1 cellular context compared by ENCODE assay signal in the genomic region with DNA sequence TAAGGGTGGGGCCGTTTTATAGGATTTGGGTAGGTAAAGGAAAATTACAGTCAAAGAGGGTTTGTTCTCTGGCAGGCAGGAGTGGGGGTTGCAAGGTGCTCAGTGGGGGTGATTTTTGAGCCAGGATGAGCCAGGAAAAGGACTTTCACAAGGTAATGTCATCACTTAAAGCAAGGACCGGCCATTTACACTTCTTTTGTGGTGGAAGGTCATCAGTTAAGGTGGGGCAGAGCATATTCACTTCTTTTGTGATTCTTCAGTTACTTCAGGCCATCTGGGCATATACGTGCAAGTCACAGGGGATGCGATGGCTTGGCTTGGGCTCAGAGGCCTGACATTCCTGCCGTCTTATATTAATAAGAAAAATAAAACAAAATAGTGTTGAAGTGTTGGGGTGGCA.
TF ChIP-seq lines count a peak whose summit lies in the region.

No MANE protein-coding gene starts in this region.

TF ChIP-seq in WTC11, 78 proteins besides CTCF, POLR2A, EP300 and RAD21:
- TF ChIP-seq, protein P1, sequence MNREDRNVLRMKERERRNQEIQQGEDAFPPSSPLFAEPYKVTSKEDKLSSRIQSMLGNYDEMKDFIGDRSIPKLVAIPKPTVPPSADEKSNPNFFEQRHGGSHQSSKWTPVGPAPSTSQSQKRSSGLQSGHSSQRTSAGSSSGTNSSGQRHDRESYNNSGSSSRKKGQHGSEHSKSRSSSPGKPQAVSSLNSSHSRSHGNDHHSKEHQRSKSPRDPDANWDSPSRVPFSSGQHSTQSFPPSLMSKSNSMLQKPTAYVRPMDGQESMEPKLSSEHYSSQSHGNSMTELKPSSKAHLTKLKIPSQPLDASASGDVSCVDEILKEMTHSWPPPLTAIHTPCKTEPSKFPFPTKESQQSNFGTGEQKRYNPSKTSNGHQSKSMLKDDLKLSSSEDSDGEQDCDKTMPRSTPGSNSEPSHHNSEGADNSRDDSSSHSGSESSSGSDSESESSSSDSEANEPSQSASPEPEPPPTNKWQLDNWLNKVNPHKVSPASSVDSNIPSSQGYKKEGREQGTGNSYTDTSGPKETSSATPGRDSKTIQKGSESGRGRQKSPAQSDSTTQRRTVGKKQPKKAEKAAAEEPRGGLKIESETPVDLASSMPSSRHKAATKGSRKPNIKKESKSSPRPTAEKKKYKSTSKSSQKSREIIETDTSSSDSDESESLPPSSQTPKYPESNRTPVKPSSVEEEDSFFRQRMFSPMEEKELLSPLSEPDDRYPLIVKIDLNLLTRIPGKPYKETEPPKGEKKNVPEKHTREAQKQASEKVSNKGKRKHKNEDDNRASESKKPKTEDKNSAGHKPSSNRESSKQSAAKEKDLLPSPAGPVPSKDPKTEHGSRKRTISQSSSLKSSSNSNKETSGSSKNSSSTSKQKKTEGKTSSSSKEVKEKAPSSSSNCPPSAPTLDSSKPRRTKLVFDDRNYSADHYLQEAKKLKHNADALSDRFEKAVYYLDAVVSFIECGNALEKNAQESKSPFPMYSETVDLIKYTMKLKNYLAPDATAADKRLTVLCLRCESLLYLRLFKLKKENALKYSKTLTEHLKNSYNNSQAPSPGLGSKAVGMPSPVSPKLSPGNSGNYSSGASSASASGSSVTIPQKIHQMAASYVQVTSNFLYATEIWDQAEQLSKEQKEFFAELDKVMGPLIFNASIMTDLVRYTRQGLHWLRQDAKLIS (CRISPR knock-in tag; IDR thresholded peaks at IDR 0.05; ENCODE audit: borderline replicate concordance): peak; percentile 35; the same call in 1 of the 2 replicates
